17 cellular contexts compared by ENCODE assay signal in genomic region chr1:158014702-158015320, GRCh38. TPM values are rescaled to one million over a fixed set of nuclear protein-coding genes. Genes with fewer than 3 reads are reported as not detected.
DNase-seq lines count a peak whose midpoint lies in the region; ATAC-seq and TF ChIP-seq lines count a peak whose summit lies in the region.
"Had no signal": no experiment of that assay in that cellular context is flagged by ENCODE, and none has a peak within 500 bp of the region (broad histone marks: within the 10 kb centered on the region; RNA-seq: fewer than 3 reads in every experiment).

No MANE protein-coding gene starts in this region.

- no peak overlapping the region for H3K4me3 Mint-ChIP-seq in effector memory CD8-positive, alpha-beta T cell
- H3K4me3 Mint-ChIP-seq: activated CD4-positive, alpha-beta memory T cell treated with anti-CD3 and anti-CD28 coated beads for 36 hours; activated T-helper 1 cell treated with anti-CD3 and anti-CD28 coated beads, Interleukin-12 subunit alpha, Interleukin-12 subunit beta, Interleukin-2, Interleukin-4 antibody, amounts not matched to agents 30 ng/mL and 10 ng/mL and 1 ng/mL, durations not matched to agents 14 hours and 24 hours and 36 hours; CD14-positive monocyte had no signal

- no peak overlapping the region for H3K4me2 ChIP-seq in osteoblast (ENCODE audit: insufficient read depth, low read length)
- H3K4me2 ChIP-seq: PC-9 had no signal

- DNase-seq in left ventricle myocardium inferior (no peak), heart right ventricle (no peak), esophagus muscularis mucosa (ENCODE audit: extremely low spot score) (no peak), osteoblast (ENCODE audit: insufficient read length, low spot score, missing footprints) (no peak), DMS153 treated with DMSO at 0.1 percent for 48 hours (lab: John Stamatoyannopoulos, UW; ENCODE audit: unreplicated experiment) (no peak), NCI-H1105 (lab: John Stamatoyannopoulos, UW) (no peak)
- DNase-seq in effector memory CD8-positive, alpha-beta T cell: no peak
- DNase-seq: 8988T; activated CD4-positive, alpha-beta memory T cell treated with anti-CD3 and anti-CD28 coated beads for 36 hours; adrenal gland; DMS79 treated with DMSO at 0.1 percent for 48 hours; NCI-H146; PC-9; psoas muscle had no signal

- H3K79me2 ChIP-seq in osteoblast (ENCODE audit: insufficient read depth, low read length): peaks cover 70% of the 10 kb centered on the region

- no peak for TF ChIP-seq POLR2A in esophagus muscularis mucosa (IDR thresholded peaks at IDR 0.05; ENCODE audit: low read depth)

- H4K20me1 ChIP-seq in osteoblast (ENCODE audit: insufficient read depth, low read length): no peaks in the 10 kb centered on the region

- WGBS in heart right ventricle, 2 donors: 65 to 68% methylated on average over 6 of the region's 6 CpGs
- 40% methylated on average over 6 of the region's 6 CpGs for WGBS in esophagus muscularis mucosa

- H2AFZ ChIP-seq in osteoblast (ENCODE audit: low read length): no peak overlapping the region
- H2AFZ ChIP-seq: PC-9 had no signal

- intact Hi-C loops in left ventricle myocardium inferior (cut with micrococcal nuclease): no loop called here
- intact Hi-C loops in heart right ventricle (cut with DNase I): no loop called here
- intact Hi-C loops in esophagus muscularis mucosa (cut with DNase I): no loop called here

- H3K4me1 ChIP-seq in left ventricle myocardium inferior: peaks cover 89% of the 10 kb centered on the region
- peaks cover 13 to 90% (median 71%) of the 10 kb centered on the region in 9 donors for H3K4me1 ChIP-seq in heart right ventricle
- H3K4me1 ChIP-seq in esophagus muscularis mucosa: peaks cover 64 to 100% (median 98%) of the 10 kb centered on the region in 4 donors
- H3K4me1 ChIP-seq in osteoblast (ENCODE audit: insufficient read depth, low read length): peaks cover 88% of the 10 kb centered on the region

- H3K4me1 Mint-ChIP-seq in effector memory CD8-positive, alpha-beta T cell (ENCODE audit: low read depth in 2 of 2): no peaks in the 10 kb centered on the region

- H3K27me3 Mint-ChIP-seq in effector memory CD8-positive, alpha-beta T cell: peaks cover 64 to 91% of the 10 kb centered on the region in 2 donors

- H3K27ac Mint-ChIP-seq in effector memory CD8-positive, alpha-beta T cell: no peak overlapping the region
- H3K27ac Mint-ChIP-seq: activated CD4-positive, alpha-beta memory T cell treated with anti-CD3 and anti-CD28 coated beads for 36 hours; activated T-helper 1 cell treated with anti-CD3 and anti-CD28 coated beads, Interleukin-12 subunit alpha, Interleukin-12 subunit beta, Interleukin-2, Interleukin-4 antibody, amounts not matched to agents 30 ng/mL and 10 ng/mL and 1 ng/mL, durations not matched to agents 14 hours and 24 hours and 36 hours had no signal

- H3K36me3 ChIP-seq in left ventricle myocardium inferior: no peaks in the 10 kb centered on the region
- H3K36me3 ChIP-seq in heart right ventricle: no peaks in the 10 kb centered on the region
- H3K36me3 ChIP-seq in esophagus muscularis mucosa: no peaks in the 10 kb centered on the region
- H3K36me3 ChIP-seq in osteoblast (ENCODE audit: insufficient read depth, low read length): peaks cover 7% of the 10 kb centered on the region
- H3K36me3 ChIP-seq: adrenal gland had no signal

- TF ChIP-seq CTCF in left ventricle myocardium inferior (IDR thresholded peaks at IDR 0.05; ENCODE audit: borderline replicate concordance): no peak
- TF ChIP-seq CTCF in heart right ventricle (IDR thresholded peaks at IDR 0.05): no peak
- no peak for TF ChIP-seq CTCF in esophagus muscularis mucosa (IDR thresholded peaks at IDR 0.05)
- no peak for TF ChIP-seq CTCF in osteoblast (IDR thresholded peaks at IDR 0.05; ENCODE audit: extremely low read depth, low read depth, low read length)

- H3K36me3 Mint-ChIP-seq in effector memory CD8-positive, alpha-beta T cell (ENCODE audit: insufficient read depth): no peaks in the 10 kb centered on the region
- H3K36me3 Mint-ChIP-seq: activated CD4-positive, alpha-beta memory T cell treated with anti-CD3 and anti-CD28 coated beads for 36 hours; CD14-positive monocyte had no signal

- peak overlapping the region; percentile 89 for H3K27ac ChIP-seq in left ventricle myocardium inferior (replicated peaks)
- peak overlapping the region in 3 of 10 donors; percentile 30 to 91 (median 54) for H3K27ac ChIP-seq in heart right ventricle
- H3K27ac ChIP-seq in esophagus muscularis mucosa (replicated peaks in 1 of 4): peak overlapping the region; percentile 68 to 87 (median 80)
- H3K27ac ChIP-seq in osteoblast (ENCODE audit: low read depth, low read length): peak overlapping the region; percentile 55
- H3K27ac ChIP-seq: psoas muscle had no signal

- no peaks in the 10 kb centered on the region for H3K9me3 Mint-ChIP-seq in effector memory CD8-positive, alpha-beta T cell
- H3K9me3 Mint-ChIP-seq: activated CD4-positive, alpha-beta memory T cell treated with anti-CD3 and anti-CD28 coated beads for 36 hours; activated T-helper 1 cell treated with anti-CD3 and anti-CD28 coated beads, Interleukin-12 subunit alpha, Interleukin-12 subunit beta, Interleukin-2, Interleukin-4 antibody, amounts not matched to agents 30 ng/mL and 10 ng/mL and 1 ng/mL, durations not matched to agents 14 hours and 24 hours and 36 hours had no signal

- H3K9me3 ChIP-seq in left ventricle myocardium inferior (replicated peaks): no peaks in the 10 kb centered on the region
- no peaks in the 10 kb centered on the region for H3K9me3 ChIP-seq in heart right ventricle
- no peaks in the 10 kb centered on the region for H3K9me3 ChIP-seq in esophagus muscularis mucosa
- H3K9me3 ChIP-seq in osteoblast (ENCODE audit: low read depth, low read length): no peaks in the 10 kb centered on the region
- H3K9me3 ChIP-seq: adrenal gland, psoas muscle had no signal

- H3K27me3 ChIP-seq in left ventricle myocardium inferior (ENCODE audit: low read depth) (no peaks in the 10 kb centered on the region), heart right ventricle (no peaks in the 10 kb centered on the region), esophagus muscularis mucosa (no peaks in the 10 kb centered on the region), osteoblast (ENCODE audit: insufficient read depth, low read length) (no peaks in the 10 kb centered on the region)
- H3K27me3 ChIP-seq: adrenal gland had no signal

- no peak for TF ChIP-seq EP300 in esophagus muscularis mucosa (IDR thresholded peaks at IDR 0.05)

- H3K4me3 ChIP-seq in left ventricle myocardium inferior: no peak overlapping the region
- no peak overlapping the region for H3K4me3 ChIP-seq in heart right ventricle
- peak overlapping the region in 1 of 4 donors; percentile 15 for H3K4me3 ChIP-seq in esophagus muscularis mucosa
- H3K4me3 ChIP-seq in osteoblast (ENCODE audit: insufficient read depth, low read length): no peak overlapping the region
- H3K4me3 ChIP-seq: adrenal gland, PC-9, psoas muscle had no signal

- ATAC-seq in heart right ventricle (no peak), HG03196 (IDR thresholded peaks at IDR 0.05; ENCODE audit: unreplicated experiment) (no peak)
- ATAC-seq in effector memory CD8-positive, alpha-beta T cell (replicated peaks): no peak
- ATAC-seq: psoas muscle had no signal

RNA-seq across cellular contexts. Expression of gene KIRREL1, which starts 21.4 kb away (rescaled TPM):
- total RNA-seq in left ventricle myocardium inferior (7.3 TPM), heart right ventricle (10 to 100 TPM in 3 of 10 donors, 1 to 10 TPM in 7; 4.7 to 14.7 (median 7.5) TPM), esophagus muscularis mucosa (10 to 100 TPM; 37.4 to 77.1 (median 54.6) TPM), osteoblast (171 and 174 TPM in 2 replicates)
- 1 to 10 TPM; 4.1 to 4.5 TPM for polyA plus RNA-seq in heart right ventricle
- total RNA-seq: activated CD4-positive, alpha-beta memory T cell treated with anti-CD3 and anti-CD28 coated beads for 36 hours; activated T-helper 1 cell treated with anti-CD3 and anti-CD28 coated beads, Interleukin-12 subunit alpha, Interleukin-12 subunit beta, Interleukin-2, Interleukin-4 antibody, amounts not matched to agents 30 ng/mL and 10 ng/mL and 1 ng/mL, durations not matched to agents 14 hours and 24 hours and 36 hours had no signal
- polyA plus RNA-seq: CD14-positive monocyte had no signal
